In genomic region chr16:23092072-23092800, GRCh38 we compare ENCODE assay signal across 21 cellular contexts.
"Had no signal": no experiment of that assay in that cellular context is flagged by ENCODE, and none has a peak within 500 bp of the region (broad histone marks: within the 10 kb centered on the region; RNA-seq: fewer than 3 reads in every experiment).

No MANE protein-coding gene starts in this region.

- DNase-seq: KBM-7, NCI-H1092 treated with DMSO at 0.1 percent for 48 hours, NCI-H1436, NCI-H187, NCI-H2029, NCI-H2081 treated with DMSO at 0.1 percent for 48 hours, NCI-H2171, NCI-H226, NCI-H446, NCI-H510A, NCI-H524 treated with DMSO at 0.1 percent for 48 hours, NCI-H69, NCI-H774, Right ventricle myocardium superior, RPMI8226, SIG-M5 had no signal

- H3K27ac ChIP-seq: HL-60, SJSA1, SK-N-MC had no signal

- H3K9me3 ChIP-seq: SJSA1 had no signal

- H3K4me3 ChIP-seq: SJSA1, SK-N-MC had no signal

- H3K4me1 ChIP-seq: SJSA1 had no signal

- FAIRE-seq: HTR-8/SVneo, RCC 7860 had no signal

- H3K27me3 ChIP-seq: SJSA1 had no signal
